Comparison of ENCODE assay signal across 14 cellular contexts in genomic region chr14:103022669-103023044, GRCh38. TPM values are rescaled to one million over a fixed set of nuclear protein-coding genes. Genes with fewer than 3 reads are reported as not detected.
DNase-seq lines count a peak whose midpoint lies in the region; ATAC-seq and TF ChIP-seq lines count a peak whose summit lies in the region.
"Had no signal": no experiment of that assay in that cellular context is flagged by ENCODE, and none has a peak within 500 bp of the region (broad histone marks: within the 10 kb centered on the region; RNA-seq: fewer than 3 reads in every experiment).

No MANE protein-coding gene starts in this region.

- intact Hi-C loops in left ventricle myocardium inferior (cut with micrococcal nuclease) = no loop called here
- intact Hi-C loops in Right ventricle myocardium superior (cut with DNase I) = no loop called here

- TF ChIP-seq CTCF in left ventricle myocardium inferior (IDR thresholded peaks at IDR 0.05; ENCODE audit: borderline replicate concordance) = no peak
- peak; percentile 10 for TF ChIP-seq CTCF in astrocyte of the spinal cord (IDR thresholded peaks at IDR 0.05; ENCODE audit: low read depth, low read length)
- no peak for TF ChIP-seq CTCF in type B pancreatic cell (conservative IDR thresholded peaks at IDR 0.05)

- no peaks in the 10 kb centered on the region for H3K27me3 Mint-ChIP-seq in type B pancreatic cell
- H3K27me3 Mint-ChIP-seq: IgD-negative memory B cell had no signal

- peak overlapping the region; percentile 48; the same call in 1 of the 2 replicates for H3K9ac ChIP-seq in iPS-20b (ENCODE audit: low read depth, low read length)

- H3K9me3 Mint-ChIP-seq in type B pancreatic cell = peaks cover 4% of the 10 kb centered on the region
- H3K9me3 Mint-ChIP-seq: IgD-negative memory B cell had no signal

- no peak overlapping the region for H3K4me3 Mint-ChIP-seq in type B pancreatic cell
- H3K4me3 Mint-ChIP-seq: IgD-negative memory B cell; stimulated activated naive CD8-positive, alpha-beta T cell treated with anti-CD3 and anti-CD28 coated beads, Interleukin-15, amount 100 ng/mL, for 72 hours had no signal

- H3K36me3 ChIP-seq in left ventricle myocardium inferior (no peaks in the 10 kb centered on the region), iPS-20b (ENCODE audit: insufficient read depth, low read depth, low read length) (no peaks in the 10 kb centered on the region)

- H3K4me1 ChIP-seq in left ventricle myocardium inferior = peaks cover 69% of the 10 kb centered on the region
- H3K4me1 ChIP-seq in iPS-20b (ENCODE audit: insufficient read depth, low read length) = peaks cover 17% of the 10 kb centered on the region; the same call in 1 of the 2 replicates

- ATAC-seq in Right ventricle myocardium superior (ENCODE audit: poor library complexity) = no peak
- no peak for ATAC-seq in HG03442 (IDR thresholded peaks at IDR 0.05; ENCODE audit: unreplicated experiment)
- no peak for ATAC-seq in HG03280 (IDR thresholded peaks at IDR 0.05; ENCODE audit: unreplicated experiment)
- ATAC-seq: stimulated activated naive CD8-positive, alpha-beta T cell treated with anti-CD3 and anti-CD28 coated beads, Interleukin-15, amount 100 ng/mL, for 72 hours had no signal

- DNase-seq in left ventricle myocardium inferior (no peak), Right ventricle myocardium superior (no peak), astrocyte of the spinal cord (ENCODE audit: low read depth, low spot score) (no peak), type B pancreatic cell (ENCODE audit: extremely low spot score, unreplicated experiment) (no peak), KG1 (lab: John Stamatoyannopoulos, UW) (no peak)
- DNase-seq: amniotic stem cell; effector CD8-positive, alpha-beta T cell; foreskin melanocyte; NCI-H526 treated with DMSO at 0.1 percent for 48 hours; stimulated activated naive CD8-positive, alpha-beta T cell treated with anti-CD3 and anti-CD28 coated beads, Interleukin-15, amount 100 ng/mL, for 72 hours had no signal

- H3K27ac ChIP-seq in left ventricle myocardium inferior (replicated peaks) (peak overlapping the region; percentile 39), iPS-20b (ENCODE audit: low read length) (no peak overlapping the region)

- peak overlapping the region; percentile 68 for H3K27ac Mint-ChIP-seq in type B pancreatic cell
- H3K27ac Mint-ChIP-seq: IgD-negative memory B cell; stimulated activated naive CD8-positive, alpha-beta T cell treated with anti-CD3 and anti-CD28 coated beads, Interleukin-15, amount 100 ng/mL, for 72 hours had no signal

- in situ Hi-C loops in astrocyte of the spinal cord (cut with HindIII; ENCODE audit: low sequenced_read_pairs) = no loop called here

- H3K4me1 Mint-ChIP-seq in type B pancreatic cell (ENCODE audit: unreplicated experiment) = peaks cover 49% of the 10 kb centered on the region

- H3K27me3 ChIP-seq in left ventricle myocardium inferior (ENCODE audit: low read depth) = no peaks in the 10 kb centered on the region
- H3K27me3 ChIP-seq in iPS-20b (ENCODE audit: insufficient read depth, low read length) = no peaks in the 10 kb centered on the region

- no peak overlapping the region for H3K4me3 ChIP-seq in left ventricle myocardium inferior
- no peak overlapping the region for H3K4me3 ChIP-seq in astrocyte of the spinal cord (ENCODE audit: low read depth, low read length)
- H3K4me3 ChIP-seq in iPS-20b (ENCODE audit: low read length) = no peak overlapping the region

- H3K36me3 Mint-ChIP-seq in type B pancreatic cell = peaks cover 21% of the 10 kb centered on the region

- H3K9me3 ChIP-seq in left ventricle myocardium inferior (replicated peaks) (peaks cover 4% of the 10 kb centered on the region), iPS-20b (ENCODE audit: insufficient read depth, low read depth, low read length) (no peaks in the 10 kb centered on the region)

RNA-seq across cellular contexts. Expression of gene CDC42BPB, which starts 34.7 kb away (rescaled TPM):
- total RNA-seq in left ventricle myocardium inferior (67.1 TPM), Right ventricle myocardium superior (64.6 TPM), type B pancreatic cell (ENCODE audit: low replicate concordance) (83.6 and 88.6 TPM in 2 replicates)
